ENCODE assay signal across 16 cellular contexts in the genomic region with DNA sequence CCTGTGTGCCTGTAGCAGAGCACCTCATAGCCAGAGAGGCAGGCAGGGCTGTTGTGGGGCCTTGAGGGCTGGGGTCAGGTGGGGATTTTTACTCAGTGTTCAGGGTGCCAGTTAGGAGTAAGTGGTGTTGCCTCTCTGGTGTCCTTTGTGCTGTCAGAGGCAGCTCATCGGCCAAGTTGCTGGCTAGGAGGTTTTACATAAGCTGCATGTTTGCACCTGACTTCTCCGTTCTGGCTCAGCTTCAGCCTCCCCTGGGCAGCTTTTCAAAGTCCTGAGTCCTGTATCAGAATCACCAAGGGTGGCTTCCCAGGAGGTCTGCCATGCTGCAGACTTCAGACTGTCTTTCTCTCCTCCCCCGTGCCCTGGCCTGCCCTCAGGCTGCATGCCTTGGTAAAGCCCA.
DNase-seq lines count a peak whose midpoint lies in the region; ATAC-seq, FAIRE-seq and TF ChIP-seq lines count a peak whose summit lies in the region.
"Had no signal": no experiment of that assay in that cellular context is flagged by ENCODE, and none has a peak within 500 bp of the region (broad histone marks: within the 10 kb centered on the region; RNA-seq: fewer than 3 reads in every experiment).

No MANE protein-coding gene starts in this region.

- no peak overlapping the region for H3K27ac Mint-ChIP-seq in CD8-positive, alpha-beta memory T cell
- H3K27ac Mint-ChIP-seq: HFFc6 had no signal

- H3K36me3 Mint-ChIP-seq in CD8-positive, alpha-beta memory T cell: no peaks in the 10 kb centered on the region

- TF ChIP-seq CTCF in pancreas (IDR thresholded peaks at IDR 0.05): no peak

- H3K36me3 ChIP-seq in pancreas: no peaks in the 10 kb centered on the region
- no peaks in the 10 kb centered on the region for H3K36me3 ChIP-seq in CD8-positive, alpha-beta memory T cell (ENCODE audit: insufficient read depth, low read length)

- no peak overlapping the region for H3K4me3 Mint-ChIP-seq in CD8-positive, alpha-beta memory T cell
- H3K4me3 Mint-ChIP-seq: HFFc6 had no signal

- no peaks in the 10 kb centered on the region for H3K27me3 ChIP-seq in pancreas
- no peaks in the 10 kb centered on the region for H3K27me3 ChIP-seq in CD8-positive, alpha-beta memory T cell (ENCODE audit: insufficient read depth, low read length, poor library complexity, severe bottlenecking)

- no peaks in the 10 kb centered on the region for H3K9me3 Mint-ChIP-seq in CD8-positive, alpha-beta memory T cell
- H3K9me3 Mint-ChIP-seq: HFFc6 had no signal

- ATAC-seq in Right ventricle myocardium inferior (peak; percentile 84), left ventricle myocardium superior (peak; percentile 92), pancreas (peak in 3 of 4 donors; percentile 21 to 70 (median 46)), GM21717 (IDR thresholded peaks at IDR 0.05; ENCODE audit: unreplicated experiment) (no peak)

- H3K27me3 Mint-ChIP-seq in CD8-positive, alpha-beta memory T cell: peaks cover 6 to 10% of the 10 kb centered on the region in 2 donors

- POLR2A ChIA-PET in CD8-positive, alpha-beta memory T cell (lab: Charles Lee): no interaction called here

- no peak for FAIRE-seq in pancreas (lab: Jason Lieb, UNC)

- intact Hi-C loops in Right ventricle myocardium inferior (cut with DNase I): no loop called here
- intact Hi-C loops in left ventricle myocardium superior (cut with micrococcal nuclease): no loop called here
- intact Hi-C loops in pancreas (cut with DNase I): no loop called here

- WGBS in pancreas, 2 donors: 43 to 45% methylated on average over 3 of the region's 3 CpGs

- peak overlapping the region in 1 of 4 donors; percentile 11 for H3K27ac ChIP-seq in pancreas
- H3K27ac ChIP-seq in CD8-positive, alpha-beta memory T cell (ENCODE audit: low read depth, low read length): no peak overlapping the region
- H3K27ac ChIP-seq: C4-2B had no signal

- H3K4me3 ChIP-seq in pancreas: no peak overlapping the region
- H3K4me3 ChIP-seq in CD8-positive, alpha-beta memory T cell (ENCODE audit: low read length): no peak overlapping the region

- H3K9me3 ChIP-seq in pancreas: no peaks in the 10 kb centered on the region
- no peaks in the 10 kb centered on the region for H3K9me3 ChIP-seq in CD8-positive, alpha-beta memory T cell (ENCODE audit: low read length)

- DNase-seq in Right ventricle myocardium inferior (ENCODE audit: missing footprints) (no peak), left ventricle myocardium superior (peak; percentile 80), pancreas (no peak), germinal center (ENCODE audit: low spot score) (no peak), middle frontal gyrus (ENCODE audit: extremely low spot score, low spot score) (no peak)
- DNase-seq in CD8-positive, alpha-beta memory T cell: no peak
- DNase-seq: AML-193, H7, HFFc6, NCI-H2227 treated with DMSO at 0.1 percent for 48 hours, NCI-H510A treated with DMSO at 0.1 percent for 48 hours, NCI-H774, OCI-M1, SIG-M5 had no signal

- no peaks in the 10 kb centered on the region for H3K4me1 Mint-ChIP-seq in CD8-positive, alpha-beta memory T cell

- CTCF ChIA-PET in CD8-positive, alpha-beta memory T cell (lab: Charles Lee): no interaction called here

- no peaks in the 10 kb centered on the region for H3K4me1 ChIP-seq in pancreas
- H3K4me1 ChIP-seq in CD8-positive, alpha-beta memory T cell (ENCODE audit: insufficient read depth, low read length): no peaks in the 10 kb centered on the region
